Comparison of ENCODE assay signal across 9 cellular contexts in the genomic region with DNA sequence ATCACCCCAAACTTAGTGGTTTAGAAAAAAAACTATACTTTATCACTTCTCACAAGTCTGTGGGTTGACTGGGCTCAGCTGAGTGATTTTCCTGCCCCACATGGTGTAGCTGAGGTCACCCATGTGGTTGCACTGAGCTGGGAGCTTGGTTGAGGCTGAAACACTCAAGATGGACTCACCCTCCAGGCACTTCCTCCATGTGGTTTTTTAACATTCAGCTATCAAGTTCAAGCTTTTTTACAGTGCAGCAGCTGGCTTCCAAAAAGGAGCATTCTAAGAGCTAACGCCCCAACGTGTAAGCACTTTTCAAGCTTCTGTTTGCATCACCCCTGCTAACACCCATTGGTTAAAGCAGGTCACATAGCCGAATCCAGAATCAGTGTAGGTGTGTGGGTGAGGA.
A peak's percentile ranks its signal among the peaks of the same experiment; 100 is the strongest.
DNase-seq lines count a peak whose midpoint lies in the region; ATAC-seq and TF ChIP-seq lines count a peak whose summit lies in the region.
"Had no signal": no experiment of that assay in that cellular context is flagged by ENCODE, and none has a peak within 500 bp of the region (broad histone marks: within the 10 kb centered on the region; RNA-seq: fewer than 3 reads in every experiment).

No MANE protein-coding gene starts in this region.

- H3K27me3 ChIP-seq in body of pancreas: no peaks in the 10 kb centered on the region

- no peaks in the 10 kb centered on the region for H3K9me3 ChIP-seq in body of pancreas

- POLR2A ChIA-PET in activated CD4-positive, alpha-beta T cell treated with anti-CD3 and anti-CD28 coated beads, Interleukin-2, amount 10 ng/mL, durations not matched to agents 7 days and 5 days (lab: Charles Lee): no interaction called here

- TF ChIP-seq CTCF in fibroblast of villous mesenchyme (IDR thresholded peaks at IDR 0.05; ENCODE audit: insufficient read depth, low read depth, low read length) (no peak), body of pancreas (IDR thresholded peaks at IDR 0.05) (no peak)

- intact Hi-C loops in left colon (cut with DNase I, micrococcal nuclease): no loop called here
- intact Hi-C loops in body of pancreas (cut with DNase I): no loop called here

- no peaks in the 10 kb centered on the region for H3K36me3 Mint-ChIP-seq in activated CD4-positive, alpha-beta T cell treated with anti-CD3 and anti-CD28 coated beads, Interleukin-2, amount 10 ng/mL, durations not matched to agents 7 days and 5 days (ENCODE audit: low read depth)
- H3K36me3 Mint-ChIP-seq: CD4-positive, CD25-positive, alpha-beta regulatory T cell had no signal

- peak; percentile 98 for ATAC-seq in HG02973 (IDR thresholded peaks at IDR 0.05; ENCODE audit: unreplicated experiment)
- no peak for ATAC-seq in left colon
- ATAC-seq in body of pancreas: no peak

- H3K9me3 Mint-ChIP-seq in activated CD4-positive, alpha-beta T cell treated with anti-CD3 and anti-CD28 coated beads, Interleukin-2, amount 10 ng/mL, durations not matched to agents 7 days and 5 days: peaks cover 19% of the 10 kb centered on the region

- H3K27ac ChIP-seq in body of pancreas: no peak overlapping the region

- H3K27me3 Mint-ChIP-seq in activated CD4-positive, alpha-beta T cell treated with anti-CD3 and anti-CD28 coated beads, Interleukin-2, amount 10 ng/mL, durations not matched to agents 7 days and 5 days: peaks cover 4% of the 10 kb centered on the region
- H3K27me3 Mint-ChIP-seq: CD4-positive, CD25-positive, alpha-beta regulatory T cell had no signal

- TF ChIP-seq POLR2A in body of pancreas (IDR thresholded peaks at IDR 0.05): no peak

- WGBS in body of pancreas, 2 donors: 52 to 54% methylated on average over 3 of the region's 3 CpGs

- CTCF ChIA-PET in activated CD4-positive, alpha-beta T cell treated with anti-CD3 and anti-CD28 coated beads, Interleukin-2, amount 10 ng/mL, durations not matched to agents 7 days and 5 days (lab: Charles Lee): interaction anchor here (0.6 to 1.1 kb wide), 5 partner anchors 8 to 624 kb away, joined by 3 to 4 read pairs (median 3); no protein-coding TSS in a partner anchor

- peak; percentile 57 for DNase-seq in activated CD4-positive, alpha-beta T cell treated with anti-CD3 and anti-CD28 coated beads, Interleukin-2, amount 10 ng/mL, durations not matched to agents 7 days and 5 days
- no peak for DNase-seq in activated CD4-positive, alpha-beta T cell treated with anti-CD3 and anti-CD28 coated beads, Interleukin-2, amount 50 U/mL, for 4 hours
- peak; percentile 99 for DNase-seq in RPMI7951 (ENCODE audit: low read depth)
- DNase-seq in fibroblast of villous mesenchyme (ENCODE audit: low read depth): peak; percentile 93
- no peak for DNase-seq in left colon
- no peak for DNase-seq in body of pancreas
- no peak for DNase-seq in NCI-H446 (lab: John Stamatoyannopoulos, UW)

- peaks cover 15% of the 10 kb centered on the region for H3K4me1 Mint-ChIP-seq in activated CD4-positive, alpha-beta T cell treated with anti-CD3 and anti-CD28 coated beads, Interleukin-2, amount 10 ng/mL, durations not matched to agents 7 days and 5 days
- H3K4me1 Mint-ChIP-seq: CD4-positive, CD25-positive, alpha-beta regulatory T cell had no signal

- H3K27ac Mint-ChIP-seq in activated CD4-positive, alpha-beta T cell treated with anti-CD3 and anti-CD28 coated beads, Interleukin-2, amount 10 ng/mL, durations not matched to agents 7 days and 5 days: peak overlapping the region; percentile 59
- H3K27ac Mint-ChIP-seq: CD4-positive, CD25-positive, alpha-beta regulatory T cell had no signal

- H3K4me1 ChIP-seq in body of pancreas: no peaks in the 10 kb centered on the region

- H3K4me3 ChIP-seq in fibroblast of villous mesenchyme (ENCODE audit: low read depth, low read length) (no peak overlapping the region), body of pancreas (no peak overlapping the region)

- no peak overlapping the region for H3K4me3 Mint-ChIP-seq in activated CD4-positive, alpha-beta T cell treated with anti-CD3 and anti-CD28 coated beads, Interleukin-2, amount 10 ng/mL, durations not matched to agents 7 days and 5 days
- H3K4me3 Mint-ChIP-seq: CD4-positive, CD25-positive, alpha-beta regulatory T cell had no signal

- no peaks in the 10 kb centered on the region for H3K36me3 ChIP-seq in body of pancreas (replicated peaks in 1 of 2; ENCODE audit: insufficient read depth in 1 of 2, low read depth in 2 of 2)

Comparison
In these comparisons a context has a peak if more than half of its experiments do, and no peak if none do; other contexts are left out.
1. DNase-seq: peak in activated CD4-positive, alpha-beta T cell treated with anti-CD3 and anti-CD28 coated beads, Interleukin-2, amount 10 ng/mL, durations not matched to agents 7 days and 5 days (single experiment), RPMI7951 (single experiment) and fibroblast of villous mesenchyme (single experiment); none in activated CD4-positive, alpha-beta T cell treated with anti-CD3 and anti-CD28 coated beads, Interleukin-2, amount 50 U/mL, for 4 hours (0 of 2), left colon (0 of 2), body of pancreas (0 of 4) and NCI-H446 (0 of 2).